In genomic region chr10:3119796-3120459, GRCh38 we compare ENCODE assay signal across 10 cellular contexts. TPM values are rescaled to one million over a fixed set of nuclear protein-coding genes. Genes with fewer than 3 reads are reported as not detected.
DNase-seq lines count a peak whose midpoint lies in the region; ATAC-seq, FAIRE-seq and TF ChIP-seq lines count a peak whose summit lies in the region.
"Had no signal": no experiment of that assay in that cellular context is flagged by ENCODE, and none has a peak within 500 bp of the region (broad histone marks: within the 10 kb centered on the region; RNA-seq: fewer than 3 reads in every experiment).

No MANE protein-coding gene starts in this region.

- in situ Hi-C loops in GM13977 (cut with MboI; ENCODE audit: low pct_unique_long_range_greater_than_20kb, low sequenced_read_pairs, unreplicated experiment) = no loop called here

- H3K4me3 ChIP-seq in A549 (no peak overlapping the region), right cardiac atrium (ENCODE audit: low read length) (no peak overlapping the region)

- FAIRE-seq in A549 (lab: Jason Lieb, UNC) = no peak
- FAIRE-seq: small intestine had no signal

- POLR2A ChIA-PET in A549 (lab: Yijun Ruan, JAX) = interaction anchor here (0.6 kb wide), 1 partner anchor 17 kb away, joined by 3 read pairs; no protein-coding TSS in a partner anchor

- H3K4me1 ChIP-seq in A549 (peaks cover 24% of the 10 kb centered on the region; the same call in 2 of the 3 replicates), right cardiac atrium (ENCODE audit: control insufficient read depth, insufficient read depth, low read length) (no peaks in the 10 kb centered on the region)

- ATAC-seq in A549 = peak; percentile 54 to 74; a peak in 4 of 6 replicates
- no peak for ATAC-seq in right cardiac atrium
- no peak for ATAC-seq in HG02852 (IDR thresholded peaks at IDR 0.05; ENCODE audit: unreplicated experiment)
- ATAC-seq in GM21515 (IDR thresholded peaks at IDR 0.05; ENCODE audit: unreplicated experiment) = no peak

- H3K9me3 ChIP-seq in A549 (no peaks in the 10 kb centered on the region), right cardiac atrium (ENCODE audit: control insufficient read depth, low read length) (no peaks in the 10 kb centered on the region)

- H3K27ac ChIP-seq in A549 = peak overlapping the region in 1 of 2 experiments; percentile 58; a peak in 3 of 6 replicates
- no peak overlapping the region for H3K27ac ChIP-seq in VCaP
- no peak overlapping the region for H3K27ac ChIP-seq in right cardiac atrium (ENCODE audit: low read length)

- no peak for TF ChIP-seq POLR2A in A549 (IDR thresholded peaks at IDR 0.05; ENCODE audit: low read length)

- intact Hi-C loops in right cardiac atrium (cut with DNase I) = no loop called here

- CTCF ChIA-PET in A549 (lab: Yijun Ruan, JAX) = interaction anchor here (0.7 to 3.2 kb wide), 13 partner anchors 9 to 48 kb away, joined by 3 to 20 read pairs (median 5); no protein-coding TSS in a partner anchor

- TF ChIP-seq RAD21 in A549 (conservative IDR thresholded peaks at IDR 0.05 in 1 of 2, IDR thresholded peaks at IDR 0.05 in 1 of 2) = peak in 1 of 2 experiments; percentile 28; a peak in 2 of 5 replicates

- peak; percentile 50 for TF ChIP-seq CTCF in A549 (IDR thresholded peaks at IDR 0.05)
- TF ChIP-seq CTCF in GM13977 (IDR thresholded peaks at IDR 0.05; ENCODE audit: extremely low read depth, insufficient read depth, missing control alignments) = peak; percentile 26
- peak; percentile 73 for TF ChIP-seq CTCF in VCaP (conservative IDR thresholded peaks at IDR 0.05)

- TF ChIP-seq EP300 in A549 (IDR thresholded peaks at IDR 0.05) = no peak

- DNase-seq in A549 (ENCODE audit: low read depth in 1 of 2, low spot score in 1 of 2) = peak; percentile 56 to 65
- DNase-seq in GM13977 (ENCODE audit: low spot score) = no peak
- peak in 2 of 3 donors; percentile 55 to 70 for DNase-seq in right cardiac atrium
- DNase-seq in OCI-M1 (lab: John Stamatoyannopoulos, UW) = no peak
- no peak for DNase-seq in activated CD4-positive, alpha-beta T cell treated with anti-CD3 and anti-CD28 coated beads, Interleukin-2, amount 50 U/mL, for 48 hours
- DNase-seq: small intestine, T1000 had no signal

- H3K4me2 ChIP-seq in A549 = no peak overlapping the region

- 72% methylated on average over 31 of the region's 31 CpGs for WGBS in A549 (ENCODE audit: missing lambda C conversion rate)
- WGBS in right cardiac atrium = 74% methylated on average over 31 of the region's 31 CpGs

- no peaks in the 10 kb centered on the region for H3K27me3 ChIP-seq in right cardiac atrium (ENCODE audit: control insufficient read depth, insufficient read depth)

TF ChIP-seq in A549, 52 proteins besides CTCF, POLR2A, EP300 and RAD21:
- TF ChIP-seq SMC3 (IDR thresholded peaks at IDR 0.05) (peak; percentile 40; the same call in 1 of the 3 replicates), PHF8 (IDR thresholded peaks at IDR 0.05; ENCODE audit: borderline replicate concordance, low read depth) (no peak)

RNA-seq across cellular contexts. Expression of gene PFKP, which starts 52.6 kb away (rescaled TPM):
- polyA plus RNA-seq in A549 (2011; rRNA removed) (164 and 166 TPM in 2 replicates), A549 (2017; fragmentation: RNase III; extraction: RNeasy Plus Mini Kit Qiagen cat#74134 plus additional on column Dnase treatment) (273 to 329 TPM (median 279 TPM) in 3 replicates), right cardiac atrium (86.8 TPM)
- 360 and 395 TPM in 2 replicates for polyA plus RNA-seq in A549 (2012; cell fraction: cytosol; rRNA removed)
- polyA plus RNA-seq in A549 (2012; cell fraction: nucleus; rRNA removed) = 741 and 798 TPM in 2 replicates
- polyA minus RNA-seq in A549 (2011; rRNA and poly(A)+ RNA removed) = 130 and 164 TPM in 2 replicates
- total RNA-seq in right cardiac atrium = 100 to 1,000 TPM in 3 of 4 donors, 10 to 100 TPM in 1; 88.7 to 120 (median 114) TPM

RNA-seq across cellular contexts. Expression of gene PITRM1, which starts 52.7 kb away (rescaled TPM):
- 45.9 and 62.3 TPM in 2 replicates for polyA plus RNA-seq in A549 (2011; rRNA removed)
- polyA plus RNA-seq in A549 (2012; cell fraction: cytosol; rRNA removed) = 59.8 and 62.4 TPM in 2 replicates
- 123 and 130 TPM in 2 replicates for polyA plus RNA-seq in A549 (2012; cell fraction: nucleus; rRNA removed)
- 64.0 to 72.0 TPM (median 64.5 TPM) in 3 replicates for polyA plus RNA-seq in A549 (2017; fragmentation: RNase III; extraction: RNeasy Plus Mini Kit Qiagen cat#74134 plus additional on column Dnase treatment)
- 62.6 and 68.0 TPM in 2 replicates for polyA minus RNA-seq in A549 (2011; rRNA and poly(A)+ RNA removed)
- total RNA-seq in right cardiac atrium = 10 to 100 TPM; 54.1 to 78.4 (median 73.3) TPM
- 67.8 TPM for polyA plus RNA-seq in right cardiac atrium

Comparison
In these comparisons a context has a peak if more than half of its experiments do, and no peak if none do; other contexts are left out.
1. ATAC-seq: peak in A549 (2 of 2); none in right cardiac atrium (0 of 2), HG02852 (single experiment) and GM21515 (single experiment).
2. DNase-seq: peak in A549 (2 of 2) and right cardiac atrium (2 of 3); none in GM13977 (single experiment), OCI-M1 (single experiment) and activated CD4-positive, alpha-beta T cell treated with anti-CD3 and anti-CD28 coated beads, Interleukin-2, amount 50 U/mL, for 48 hours (0 of 2).
3. Peak in every context shown above with its lines, with median percentiles within 50 percentile points of each other: CTCF ChIP-seq.